Comparison of ENCODE assay signal across 24 cellular contexts in genomic region chr7:37730489-37730888, GRCh38. TPM values are rescaled to one million over a fixed set of nuclear protein-coding genes. Genes with fewer than 3 reads are reported as not detected.
DNase-seq lines count a peak whose midpoint lies in the region; ATAC-seq and TF ChIP-seq lines count a peak whose summit lies in the region.
"Had no signal": no experiment of that assay in that cellular context is flagged by ENCODE, and none has a peak within 500 bp of the region (broad histone marks: within the 10 kb centered on the region; RNA-seq: fewer than 3 reads in every experiment).

No MANE protein-coding gene starts in this region.

- H3K36me3 ChIP-seq in mammary epithelial cell (ENCODE audit: insufficient read depth, low read length) (no peaks in the 10 kb centered on the region), RWPE2 (ENCODE audit: low read depth) (no peaks in the 10 kb centered on the region), aorta (ENCODE audit: control insufficient read depth in 1 of 2, insufficient read depth in 2 of 2, low read length in 1 of 2) (no peaks in the 10 kb centered on the region)
- H3K36me3 ChIP-seq: SJCRH30 had no signal

- peak overlapping the region; percentile 62 for H3K27ac Mint-ChIP-seq in MCF 10A (ENCODE audit: low read depth, unreplicated experiment)
- H3K27ac Mint-ChIP-seq in natural killer cell = peak overlapping the region; percentile 47 to 81
- peak overlapping the region in 1 of 2 donors; percentile 85 for H3K27ac Mint-ChIP-seq in effector memory CD8-positive, alpha-beta T cell
- H3K27ac Mint-ChIP-seq: CD4-positive, alpha-beta T cell; HFFc6 had no signal

- in situ Hi-C loops in mammary epithelial cell (cut with MboI; ENCODE audit: low sequenced_read_pairs in 2 of 2) = no loop called here

- no peak overlapping the region for H3K4me2 ChIP-seq in mammary epithelial cell (ENCODE audit: insufficient read depth, low read depth, low read length)
- H3K4me2 ChIP-seq: KMS-11 had no signal

- CTCF ChIA-PET in MCF 10A (lab: Yijun Ruan, JAX) = interaction anchor here (0.7 to 7.4 kb wide), 14 partner anchors 14 to 1920 kb away, joined by 3 to 97 read pairs (median 4); no protein-coding TSS in a partner anchor
- CTCF ChIA-PET in mammary epithelial cell (lab: Charles Lee; ENCODE audit: low non-redundant PET) = no interaction called here

- H3K9me3 Mint-ChIP-seq in MCF 10A (ENCODE audit: unreplicated experiment) = no peaks in the 10 kb centered on the region
- H3K9me3 Mint-ChIP-seq in natural killer cell = no peaks in the 10 kb centered on the region
- no peaks in the 10 kb centered on the region for H3K9me3 Mint-ChIP-seq in effector memory CD8-positive, alpha-beta T cell
- H3K9me3 Mint-ChIP-seq: CD4-positive, alpha-beta T cell had no signal

- H3K4me3 ChIP-seq in mammary epithelial cell (replicated peaks in 1 of 3; ENCODE audit: insufficient read depth in 1 of 3, low read depth in 2 of 3, low read length in 3 of 3) = no peak overlapping the region
- H3K4me3 ChIP-seq in RWPE2 (ENCODE audit: severe bottlenecking) = no peak overlapping the region
- no peak overlapping the region for H3K4me3 ChIP-seq in aorta (ENCODE audit: low read length in 2 of 2)
- H3K4me3 ChIP-seq: SJCRH30 had no signal

- TF ChIP-seq CTCF in MCF 10A (IDR thresholded peaks at IDR 0.05; ENCODE audit: unreplicated experiment) (no peak), mammary epithelial cell (conservative IDR thresholded peaks at IDR 0.05 in 1 of 2, IDR thresholded peaks at IDR 0.05 in 1 of 2; ENCODE audit: extremely low read depth in 1 of 2, insufficient read depth in 1 of 2, low read depth in 1 of 2, low read length in 2 of 2) (no peak), RWPE2 (IDR thresholded peaks at IDR 0.05; ENCODE audit: poor library complexity, severe bottlenecking) (no peak), natural killer cell (IDR thresholded peaks at IDR 0.05) (no peak)

- DNase-seq in MCF 10A (ENCODE audit: unreplicated experiment) = peak; percentile 16
- DNase-seq in mammary epithelial cell = no peak
- DNase-seq in RWPE2 (ENCODE audit: low spot score) = no peak
- DNase-seq in natural killer cell = no peak
- DNase-seq in aorta = no peak
- no peak for DNase-seq in effector memory CD8-positive, alpha-beta T cell
- no peak for DNase-seq in NCI-H1694 treated with DMSO at 0.1 percent for 48 hours (lab: John Stamatoyannopoulos, UW)
- DNase-seq: Caco-2; CD4-positive, alpha-beta T cell; DMS153; GDM1; H7; HFFc6; NCI-H1436 treated with DMSO at 0.1 percent for 48 hours; NCI-H2081; NCI-H524 treated with DMSO at 0.1 percent for 48 hours; RPMI8226; SJCRH30 had no signal

- H3K4me1 ChIP-seq in mammary epithelial cell (ENCODE audit: insufficient read depth, low read length) (no peaks in the 10 kb centered on the region), RWPE2 (ENCODE audit: insufficient read depth, poor library complexity, severe bottlenecking) (peaks cover 30% of the 10 kb centered on the region), aorta (ENCODE audit: control insufficient read depth in 1 of 2, insufficient read depth in 2 of 2, low read length in 2 of 2) (peaks cover 9 to 10% of the 10 kb centered on the region in 2 donors)
- H3K4me1 ChIP-seq: Caco-2, SJCRH30 had no signal

- H4K20me1 ChIP-seq in mammary epithelial cell (ENCODE audit: insufficient read depth, low read length) = no peaks in the 10 kb centered on the region

- whole genome bisulfite sequencing in mammary epithelial cell (ENCODE audit: low coverage, missing lambda C conversion rate) = 9% methylated on average over 4 of the region's 4 CpGs
- 5 to 8% methylated on average over 4 of the region's 4 CpGs for WGBS in aorta, 2 donors

- POLR2A ChIA-PET in MCF 10A (lab: Yijun Ruan, JAX) = interaction anchor here (0.6 to 5.3 kb wide), 14 partner anchors 14 to 495 kb away, joined by 3 to 90 read pairs (median 5); no protein-coding TSS in a partner anchor

- H3K36me3 Mint-ChIP-seq in MCF 10A (ENCODE audit: insufficient read depth, unreplicated experiment) = peaks cover 12% of the 10 kb centered on the region
- H3K36me3 Mint-ChIP-seq in natural killer cell = peaks cover 7% of the 10 kb centered on the region
- peaks cover 3% of the 10 kb centered on the region for H3K36me3 Mint-ChIP-seq in effector memory CD8-positive, alpha-beta T cell (ENCODE audit: insufficient read depth)

- H3K9ac ChIP-seq in mammary epithelial cell (ENCODE audit: insufficient read depth, low read length) = no peak overlapping the region
- H3K9ac ChIP-seq: KMS-11 had no signal

- no peaks in the 10 kb centered on the region for H3K9me3 ChIP-seq in mammary epithelial cell (replicated peaks; ENCODE audit: insufficient read depth, low read length)
- no peaks in the 10 kb centered on the region for H3K9me3 ChIP-seq in RWPE2 (ENCODE audit: severe bottlenecking)
- no peaks in the 10 kb centered on the region for H3K9me3 ChIP-seq in aorta (ENCODE audit: control insufficient read depth, low read length)
- H3K9me3 ChIP-seq: SJCRH30 had no signal

- BruUV-seq in MCF 10A (replicated peaks; lab: Mats Ljungman, UMichigan) = no TSS peak
- BruUV-seq in mammary epithelial cell (replicated peaks; lab: Mats Ljungman, UMichigan) = no TSS peak

- H3K27me3 Mint-ChIP-seq in MCF 10A (ENCODE audit: insufficient read depth, unreplicated experiment) = no peaks in the 10 kb centered on the region
- no peaks in the 10 kb centered on the region for H3K27me3 Mint-ChIP-seq in natural killer cell (ENCODE audit: low read depth in 2 of 2)
- H3K27me3 Mint-ChIP-seq in effector memory CD8-positive, alpha-beta T cell = peaks cover 9 to 16% of the 10 kb centered on the region in 2 donors

- dilution Hi-C loops in mammary epithelial cell (cut with HindIII; ENCODE audit: low sequenced_read_pairs) = no loop called here

- intact Hi-C loops in MCF 10A (cut with micrococcal nuclease) (loop anchor here (1.0 to 10.0 kb wide), 4 partner anchors 104 to 496 kb away; no protein-coding TSS in a partner anchor), mammary epithelial cell (cut with micrococcal nuclease) (loop anchor here (10.0 kb wide), 1 partner anchor 446 kb away; no protein-coding TSS in a partner anchor), natural killer cell (cut with micrococcal nuclease) (no loop called here), aorta (cut with DNase I) (no loop called here)

- H3K27ac ChIP-seq in mammary epithelial cell (ENCODE audit: insufficient read depth, low read depth, low read length) = no peak overlapping the region
- peak overlapping the region; percentile 84 for H3K27ac ChIP-seq in RWPE2 (ENCODE audit: poor library complexity, severe bottlenecking)
- H3K27ac ChIP-seq in aorta (ENCODE audit: low read depth in 1 of 2, low read length in 2 of 2) = peak overlapping the region; percentile 67
- H3K27ac ChIP-seq: HL-60, KMS-11, SJCRH30 had no signal

- H3K27me3 ChIP-seq in mammary epithelial cell (ENCODE audit: insufficient read depth, low read length) (no peaks in the 10 kb centered on the region), RWPE2 (ENCODE audit: insufficient read depth, poor library complexity, severe bottlenecking) (no peaks in the 10 kb centered on the region), aorta (ENCODE audit: control insufficient read depth in 1 of 2, insufficient read depth in 2 of 2, low read length in 1 of 2) (no peaks in the 10 kb centered on the region)

- no peak overlapping the region for H2AFZ ChIP-seq in mammary epithelial cell (ENCODE audit: low read depth, low read length)

- peaks cover 42% of the 10 kb centered on the region for H3K4me1 Mint-ChIP-seq in MCF 10A (ENCODE audit: insufficient read depth, unreplicated experiment)
- H3K4me1 Mint-ChIP-seq in natural killer cell = peaks cover 56 to 68% of the 10 kb centered on the region in 2 donors
- H3K4me1 Mint-ChIP-seq in effector memory CD8-positive, alpha-beta T cell (ENCODE audit: low read depth in 2 of 2) = peaks cover 13 to 28% of the 10 kb centered on the region in 2 donors

- H3K4me3 Mint-ChIP-seq in MCF 10A (ENCODE audit: unreplicated experiment) = no peak overlapping the region
- no peak overlapping the region for H3K4me3 Mint-ChIP-seq in natural killer cell
- no peak overlapping the region for H3K4me3 Mint-ChIP-seq in effector memory CD8-positive, alpha-beta T cell
- H3K4me3 Mint-ChIP-seq: CD4-positive, alpha-beta T cell; HFFc6 had no signal

- ATAC-seq in RWPE2 (ENCODE audit: low read depth) = no peak
- ATAC-seq in natural killer cell = no peak
- ATAC-seq in aorta (ENCODE audit: low FRiP score) = no peak
- no peak for ATAC-seq in effector memory CD8-positive, alpha-beta T cell (replicated peaks)

- H3K79me2 ChIP-seq in mammary epithelial cell (ENCODE audit: insufficient read depth, low read length) = no peaks in the 10 kb centered on the region

RNA-seq across cellular contexts. Expression of gene GPR141, which starts 46.9 kb away (rescaled TPM):
- total RNA-seq in MCF 10A (2022) (2.4 and 2.8 TPM in 2 replicates), mammary epithelial cell (not detected), natural killer cell (10 to 100 TPM; 30.2 to 68.1 (median 55.2) TPM), aorta (1 to 10 TPM; 1.2 to 4.2 TPM)
- polyA plus RNA-seq in mammary epithelial cell (not detected), aorta (under 1 TPM in 1 of 2 donors, not detected in 1; 0.88 TPM)
- not detected for polyA minus RNA-seq in mammary epithelial cell
- total RNA-seq: Caco-2; CD4-positive, alpha-beta T cell; Daoy; H7; HFFc6; HT1080; M059J; SJCRH30 had no signal
- polyA plus RNA-seq: BJ had no signal

Comparison
In these comparisons a context has a peak if more than half of its experiments do, and no peak if none do; other contexts are left out.
1. intact Hi-C loops: an anchor here in MCF 10A (1.0 to 10.0 kb wide) and mammary epithelial cell (10.0 kb wide); none called in natural killer cell and aorta.